1 cellular context compared by ENCODE assay signal in the genomic region with DNA sequence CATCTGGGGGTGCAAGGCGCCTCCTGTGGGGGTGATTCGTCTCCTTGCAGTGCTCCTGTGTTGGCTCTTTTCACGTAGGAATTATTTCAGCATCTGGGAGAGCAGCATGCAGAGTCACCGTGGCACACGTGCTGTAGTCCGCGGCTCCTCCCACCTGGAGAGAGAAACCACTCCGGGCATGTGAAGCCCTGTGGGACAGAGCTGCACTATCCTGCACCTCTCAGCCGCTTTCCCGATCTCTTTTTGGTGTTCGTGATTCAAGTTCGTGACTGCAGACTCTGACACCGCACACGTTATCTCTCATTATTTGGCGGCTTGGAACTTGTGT.
TF ChIP-seq lines count a peak whose summit lies in the region.

No MANE protein-coding gene starts in this region.

TF ChIP-seq in H1, 55 proteins besides CTCF, POLR2A, EP300 and RAD21:
- no peak for TF ChIP-seq JUND (IDR thresholded peaks at IDR 0.05; ENCODE audit: low read length)
- no peak for TF ChIP-seq KDM4A (IDR thresholded peaks at IDR 0.05; ENCODE audit: low read depth, low read length, severe bottlenecking)
- TF ChIP-seq ZNF274 (IDR thresholded peaks at IDR 0.05; ENCODE audit: borderline replicate concordance, extremely low read depth, low read length): no peak
- TF ChIP-seq CBX5 (IDR thresholded peaks at IDR 0.05; ENCODE audit: low read depth, low read length): no peak
- no peak for TF ChIP-seq JUN (IDR thresholded peaks at IDR 0.05; ENCODE audit: low read depth, low read length)
- TF ChIP-seq, protein P1, sequence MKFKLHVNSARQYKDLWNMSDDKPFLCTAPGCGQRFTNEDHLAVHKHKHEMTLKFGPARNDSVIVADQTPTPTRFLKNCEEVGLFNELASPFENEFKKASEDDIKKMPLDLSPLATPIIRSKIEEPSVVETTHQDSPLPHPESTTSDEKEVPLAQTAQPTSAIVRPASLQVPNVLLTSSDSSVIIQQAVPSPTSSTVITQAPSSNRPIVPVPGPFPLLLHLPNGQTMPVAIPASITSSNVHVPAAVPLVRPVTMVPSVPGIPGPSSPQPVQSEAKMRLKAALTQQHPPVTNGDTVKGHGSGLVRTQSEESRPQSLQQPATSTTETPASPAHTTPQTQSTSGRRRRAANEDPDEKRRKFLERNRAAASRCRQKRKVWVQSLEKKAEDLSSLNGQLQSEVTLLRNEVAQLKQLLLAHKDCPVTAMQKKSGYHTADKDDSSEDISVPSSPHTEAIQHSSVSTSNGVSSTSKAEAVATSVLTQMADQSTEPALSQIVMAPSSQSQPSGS (IDR thresholded peaks at IDR 0.05; ENCODE audit: low read length): no peak
- no peak for TF ChIP-seq CHD2 (IDR thresholded peaks at IDR 0.05; ENCODE audit: low read length)
